25 cellular contexts compared by ENCODE assay signal in genomic region chr1:61307422-61308140, GRCh38.
"Had no signal": no experiment of that assay in that cellular context is flagged by ENCODE, and none has a peak within 500 bp of the region (broad histone marks: within the 10 kb centered on the region; RNA-seq: fewer than 3 reads in every experiment).

No MANE protein-coding gene starts in this region.

- H3K4me3 Mint-ChIP-seq: activated CD4-positive, alpha-beta T cell treated with anti-CD3 and anti-CD28 coated beads, Interleukin-2, amount 10 ng/mL, durations not matched to agents 24 days and 14 days; activated CD8-positive, alpha-beta T cell treated with anti-CD3 and anti-CD28 coated beads for 36 hours; activated naive CD8-positive, alpha-beta T cell; activated T-cell treated with anti-CD3 and anti-CD28 coated beads, Interleukin-2, amount 50 U/mL, for 4 hours; effector memory CD8-positive, alpha-beta T cell; WTC11 had no signal

- H3K27ac Mint-ChIP-seq: activated CD4-positive, alpha-beta T cell treated with anti-CD3 and anti-CD28 coated beads, Interleukin-2, amount 10 ng/mL, durations not matched to agents 24 days and 14 days; activated CD8-positive, alpha-beta T cell treated with anti-CD3 and anti-CD28 coated beads for 36 hours; activated naive CD8-positive, alpha-beta T cell; WTC11 had no signal

- H3K27me3 Mint-ChIP-seq: activated CD8-positive, alpha-beta T cell treated with anti-CD3 and anti-CD28 coated beads for 36 hours; activated naive CD8-positive, alpha-beta T cell; effector memory CD8-positive, alpha-beta T cell had no signal

- H3K27ac ChIP-seq: esophagus muscularis mucosa, foreskin keratinocyte, gastrocnemius medialis, heart left ventricle, VCaP had no signal

- H3K36me3 Mint-ChIP-seq: activated naive CD8-positive, alpha-beta T cell had no signal

- DNase-seq: activated CD4-positive, alpha-beta T cell treated with anti-CD3 and anti-CD28 coated beads, Interleukin-2, amount 10 ng/mL, durations not matched to agents 24 days and 14 days; activated CD8-positive, alpha-beta memory T cell treated with anti-CD3 and anti-CD28 coated beads for 24 hours; activated CD8-positive, alpha-beta T cell treated with anti-CD3 and anti-CD28 coated beads for 36 hours; activated effector memory CD4-positive, alpha-beta T cell treated with Interleukin-2 at 50 U/mL for 16 hours; activated gamma-delta T cell treated with Interleukin-2 at 50 U/mL for 16 hours; activated naive CD4-positive, alpha-beta T cell treated with anti-CD3 and anti-CD28 coated beads, Interleukin-2, amount 50 U/mL, for 16 hours; activated naive CD4-positive, alpha-beta T cell treated with Interleukin-2 at 50 U/mL for 16 hours; activated T-cell treated with anti-CD3 and anti-CD28 coated beads, Interleukin-2, amount 50 U/mL, for 4 hours; amniotic stem cell; anterior cingulate cortex; caudate nucleus; cortex of kidney; dermis blood vessel endothelial cell; effector CD4-positive, alpha-beta T cell; effector memory CD8-positive, alpha-beta T cell; erythroblast; foreskin keratinocyte; gastrocnemius medialis; glutamatergic neuron; heart left ventricle; T-helper 2 cell had no signal

- H3K9me3 Mint-ChIP-seq: activated CD8-positive, alpha-beta T cell treated with anti-CD3 and anti-CD28 coated beads for 36 hours; activated T-cell treated with anti-CD3 and anti-CD28 coated beads, Interleukin-2, amount 50 U/mL, for 4 hours; effector memory CD8-positive, alpha-beta T cell; WTC11 had no signal

- H3K4me3 ChIP-seq: esophagus muscularis mucosa, gastrocnemius medialis, heart left ventricle had no signal

- H3K9me3 ChIP-seq: esophagus muscularis mucosa, gastrocnemius medialis, heart left ventricle had no signal

- H3K36me3 ChIP-seq: gastrocnemius medialis, heart left ventricle had no signal

- H3K27me3 ChIP-seq: esophagus muscularis mucosa, foreskin keratinocyte, gastrocnemius medialis, heart left ventricle had no signal
